Comparison of ENCODE assay signal across 13 cellular contexts in the genomic region with DNA sequence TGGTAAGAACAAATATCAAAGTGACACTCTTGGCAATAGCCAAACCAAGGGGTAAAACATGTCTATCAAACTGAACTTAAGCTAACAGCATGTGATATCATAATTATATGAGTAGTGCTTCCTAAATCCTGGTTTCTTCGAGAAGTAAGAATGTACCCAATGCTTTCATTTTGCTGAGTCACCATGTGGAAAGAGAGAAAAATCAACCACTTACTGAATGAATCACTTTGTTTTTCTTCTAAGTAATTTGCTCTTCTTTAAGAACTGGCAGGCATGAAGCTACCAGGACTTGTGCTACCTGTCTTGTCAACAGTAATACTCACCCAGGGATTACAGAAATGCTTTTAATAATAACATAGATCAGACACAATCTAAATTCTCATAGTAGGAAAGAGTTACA. TPM values are rescaled to one million over a fixed set of nuclear protein-coding genes. Genes with fewer than 3 reads are reported as not detected.
A peak's percentile ranks its signal among the peaks of the same experiment; 100 is the strongest.
DNase-seq lines count a peak whose midpoint lies in the region; ATAC-seq, FAIRE-seq and TF ChIP-seq lines count a peak whose summit lies in the region.
"Had no signal": no experiment of that assay in that cellular context is flagged by ENCODE, and none has a peak within 500 bp of the region (broad histone marks: within the 10 kb centered on the region; RNA-seq: fewer than 3 reads in every experiment).

No MANE protein-coding gene starts in this region.

- intact Hi-C loops in left lung (cut with DNase I): no loop called here

- DNase-seq in COLO829 (ENCODE audit: low spot score) (peak; percentile 67), M059J (ENCODE audit: low read depth) (peak; percentile 85), bronchial epithelial cell (ENCODE audit: low read depth) (peak; percentile 95), left lung (no peak), NCI-H2171 (lab: John Stamatoyannopoulos, UW) (no peak)
- no peak for DNase-seq in central memory CD4-positive, alpha-beta T cell
- DNase-seq in activated CD4-positive, alpha-beta T cell treated with anti-CD3 and anti-CD28 coated beads, Interleukin-2, amount 50 U/mL, for 4 hours: no peak
- DNase-seq: activated effector memory CD4-positive, alpha-beta T cell treated with Interleukin-2 at 50 U/mL for 16 hours; glutamatergic neuron; NCI-H526; stimulated activated CD4-positive, alpha-beta T cell treated with anti-CD3 and anti-CD28 coated beads, Interleukin-2, amount 100 ng/mL, for 48 hours had no signal

- peak; percentile 7 for FAIRE-seq in bronchial epithelial cell (lab: Jason Lieb, UNC)

- H3K9me3 ChIP-seq in left lung: no peaks in the 10 kb centered on the region
- H3K9me3 ChIP-seq: thoracic aorta had no signal

- TF ChIP-seq CTCF in bronchial epithelial cell (IDR thresholded peaks at IDR 0.05; ENCODE audit: insufficient read depth, low read length, severe bottlenecking) (no peak), left lung (IDR thresholded peaks at IDR 0.05) (no peak)

- H3K27me3 ChIP-seq in bronchial epithelial cell (ENCODE audit: control insufficient read depth, insufficient read depth, low read length) (no peaks in the 10 kb centered on the region), left lung (peaks cover 0 to 6% of the 10 kb centered on the region in 2 donors)

- H3K4me1 ChIP-seq in left lung: no peaks in the 10 kb centered on the region

- H3K27ac ChIP-seq in left lung: no peak overlapping the region
- H3K27ac ChIP-seq: thoracic aorta had no signal

- H3K36me3 ChIP-seq in bronchial epithelial cell (ENCODE audit: control insufficient read depth, insufficient read depth, low read length) (no peaks in the 10 kb centered on the region), left lung (no peaks in the 10 kb centered on the region)
- H3K36me3 ChIP-seq: thoracic aorta had no signal

- ATAC-seq in left lung (peak; percentile 58), HG03159 (IDR thresholded peaks at IDR 0.05; ENCODE audit: unreplicated experiment) (no peak)

- H3K4me3 ChIP-seq in bronchial epithelial cell (ENCODE audit: low read depth, low read length): no peak overlapping the region
- no peak overlapping the region for H3K4me3 ChIP-seq in left lung
- H3K4me3 ChIP-seq: thoracic aorta had no signal

RNA-seq across cellular contexts. Expression of a gene that starts 19.0 kb away (rescaled TPM):
- total RNA-seq in M059J (2014; rRNA removed; shearing (Covaris generic)): 0.98 and 2.4 TPM in 2 replicates
- total RNA-seq in bronchial epithelial cell (under 0.01 and 0.38 TPM in 2 replicates), left lung (1 to 10 TPM; 4.2 to 5.9 TPM)

RNA-seq across cellular contexts. Expression of a gene that starts 21.3 kb away (rescaled TPM):
- total RNA-seq in M059J (2014; rRNA removed; shearing (Covaris generic)): 68.7 and 124 TPM in 2 replicates
- 180 and 214 TPM in 2 replicates for total RNA-seq in bronchial epithelial cell
- total RNA-seq in left lung: 100 to 1,000 TPM; 119 to 128 TPM

Comparison
In these comparisons a context has a peak if more than half of its experiments do, and no peak if none do; other contexts are left out.
1. DNase-seq: peak in COLO829 (single experiment), M059J (single experiment) and bronchial epithelial cell (single experiment); none in left lung (0 of 2), NCI-H2171 (single experiment), central memory CD4-positive, alpha-beta T cell (single experiment) and activated CD4-positive, alpha-beta T cell treated with anti-CD3 and anti-CD28 coated beads, Interleukin-2, amount 50 U/mL, for 4 hours (0 of 2).